8 cellular contexts compared by ENCODE assay signal in genomic region chr9:114592356-114592755, GRCh38.
DNase-seq lines count a peak whose midpoint lies in the region; ATAC-seq and TF ChIP-seq lines count a peak whose summit lies in the region.

No MANE protein-coding gene starts in this region.

- no peaks in the 10 kb centered on the region for H3K9me3 ChIP-seq in muscle layer of colon (ENCODE audit: low read length)

- no peak overlapping the region for H3K9ac ChIP-seq in muscle layer of colon (ENCODE audit: low read length)

- DNase-seq in T-helper 2 cell, result peak in 3 of 5 experiments; percentile 46 to 89 (median 56)
- peak; percentile 26 to 54 for DNase-seq in cardiac fibroblast (ENCODE audit: low read depth in 2 of 2)
- DNase-seq in NCI-H1092 treated with DMSO at 0.1 percent for 48 hours (lab: John Stamatoyannopoulos, UW), result no peak
- no peak for DNase-seq in NCI-H82 (lab: John Stamatoyannopoulos, UW)
- DNase-seq in GM19240 (ENCODE audit: insufficient read length, low spot score), result no peak

- H3K4me3 ChIP-seq in cardiac fibroblast (replicated peaks in 1 of 2; ENCODE audit: low read depth in 2 of 2, low read length in 2 of 2), result no peak overlapping the region
- H3K4me3 ChIP-seq in muscle layer of colon (ENCODE audit: low read depth in 1 of 2, low read length in 2 of 2), result no peak overlapping the region

- H3K36me3 ChIP-seq in muscle layer of colon (ENCODE audit: insufficient read depth, low read length), result peaks cover 29% of the 10 kb centered on the region

- H3K27me3 ChIP-seq in muscle layer of colon (ENCODE audit: control insufficient read depth in 1 of 2, insufficient read depth in 2 of 2, low read length in 2 of 2), result no peaks in the 10 kb centered on the region

- H3K27ac ChIP-seq in muscle layer of colon (ENCODE audit: low read depth, low read length), result peak overlapping the region; percentile 41

- H3K4me1 ChIP-seq in muscle layer of colon (ENCODE audit: insufficient read depth, low read length), result peaks cover 36% of the 10 kb centered on the region

- TF ChIP-seq CTCF in cardiac fibroblast (IDR thresholded peaks at IDR 0.05; ENCODE audit: low read depth, low read length), result peak; percentile 28

- peak; percentile 27 for ATAC-seq in GM21367 (IDR thresholded peaks at IDR 0.05; ENCODE audit: unreplicated experiment)
- no peak for ATAC-seq in GM18870 (IDR thresholded peaks at IDR 0.05; ENCODE audit: unreplicated experiment)

Comparison
In these comparisons a context has a peak if more than half of its experiments do, and no peak if none do; other contexts are left out.
1. DNase-seq: peak in T-helper 2 cell (3 of 5) and cardiac fibroblast (2 of 2); none in NCI-H1092 treated with DMSO at 0.1 percent for 48 hours (single experiment), NCI-H82 (single experiment) and GM19240 (single experiment).